8 cellular contexts compared by ENCODE assay signal in the genomic region with DNA sequence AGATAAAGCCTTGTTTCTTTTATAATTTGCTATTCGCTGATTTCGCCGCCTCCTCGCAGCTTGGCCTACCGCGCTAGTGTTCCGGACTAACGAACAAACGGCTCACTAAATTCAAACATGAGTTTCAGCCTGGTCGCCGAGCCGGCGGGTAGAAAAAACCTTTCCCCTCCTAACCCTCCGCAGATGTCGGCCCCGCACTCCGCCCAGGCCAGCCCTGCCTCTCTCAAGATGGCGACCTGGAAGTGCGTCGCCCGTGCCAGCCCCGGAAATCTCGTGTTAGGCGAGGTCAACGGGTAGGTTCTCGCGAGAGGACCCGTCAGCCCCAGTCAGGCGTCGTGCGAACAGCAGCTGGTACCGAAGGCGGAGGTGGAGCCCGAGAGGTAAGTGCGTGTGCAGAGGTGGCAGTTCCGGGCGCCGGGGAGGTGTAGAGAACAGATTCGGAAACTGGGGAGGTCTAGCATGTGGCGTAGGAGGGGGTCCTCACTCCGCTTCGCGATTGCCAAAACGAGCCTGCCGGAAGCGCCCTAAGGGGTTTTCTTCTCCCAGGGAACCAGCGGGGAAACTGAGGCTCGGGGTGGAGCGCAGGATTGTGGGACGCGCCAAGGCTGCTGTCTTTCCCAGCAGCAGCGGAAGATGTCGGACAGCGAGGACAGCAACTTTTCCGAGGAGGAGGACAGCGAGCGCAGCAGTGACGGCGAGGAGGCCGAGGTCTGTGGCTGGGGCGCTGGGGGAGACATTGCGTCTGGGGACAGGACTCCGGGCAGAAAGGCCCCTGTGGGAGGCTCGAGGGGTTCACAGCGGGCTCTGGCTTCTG. TPM values are rescaled to one million over a fixed set of nuclear protein-coding genes. Genes with fewer than 3 reads are reported as not detected.
DNase-seq lines count a peak whose midpoint lies in the region; ATAC-seq and TF ChIP-seq lines count a peak whose summit lies in the region.

A gene (plus strand): TSS at position 325 of the 814 bp plus-strand sequence. CDS start 309 bp downstream, at position 634.

- POLR2A ChIA-PET in SK-N-SH (lab: Yijun Ruan, JAX): interaction anchor here (0.6 to 3.8 kb wide), 5 partner anchors 10 to 1121 kb away, joined by 3 to 39 read pairs (median 3); a partner anchor contains a TSS

- peak within 1 kb of the TSS; percentile 71 to 93 for H3K4me3 ChIP-seq in SK-N-SH (ENCODE audit: low read depth in 2 of 2, low read length in 1 of 2)

- no peak for TF ChIP-seq CTCF in SK-N-SH (IDR thresholded peaks at IDR 0.05)

- peak within 1 kb of the TSS; percentile 77; the same call in 1 of the 2 replicates for H2AFZ ChIP-seq in SK-N-SH (ENCODE audit: low read depth)

- no peak for TF ChIP-seq RAD21 in SK-N-SH (IDR thresholded peaks at IDR 0.05; ENCODE audit: low read length)

- 2% methylated on average over 49 of the region's 65 CpGs for WGBS in SK-N-SH (ENCODE audit: low lambda C conversion rate)

- CTCF ChIA-PET in SK-N-SH (lab: Yijun Ruan, JAX): interaction anchor here (0.6 to 2.0 kb wide), 6 partner anchors 10 to 300 kb away, joined by 3 to 8 read pairs (median 3); a partner anchor contains a TSS

- peaks cover 33% of the 10 kb centered on the region for H3F3A ChIP-seq in SK-N-SH (replicated peaks; ENCODE audit: insufficient read depth)

- H3K9ac ChIP-seq in SK-N-SH: peak within 1 kb of the TSS; percentile 97

- DNase-seq in GM04503 (ENCODE audit: low read depth) (peak; percentile 73), NCI-H1048 (lab: John Stamatoyannopoulos, UW) (peak; percentile 96), SK-N-SH (peak; percentile 96), globus pallidus (ENCODE audit: low spot score) (peak; percentile 94), occipital lobe (lab: John Stamatoyannopoulos, UW) (peak; percentile 95)
- peak; percentile 98 for DNase-seq in activated naive CD4-positive, alpha-beta T cell treated with anti-CD3 and anti-CD28 coated beads, Interleukin-2, amount 50 U/mL, for 16 hours

- TF ChIP-seq EP300 in SK-N-SH (IDR thresholded peaks at IDR 0.05; ENCODE audit: borderline replicate concordance in 1 of 2, low read depth in 1 of 2, low read length in 1 of 2): no peak

- peak; percentile 86 for ATAC-seq in HG02571 (IDR thresholded peaks at IDR 0.05; ENCODE audit: unreplicated experiment)

- H3K9me2 ChIP-seq in SK-N-SH: no peaks in the 10 kb centered on the region

- peak within 1 kb of the TSS; percentile 97 for H3K4me2 ChIP-seq in SK-N-SH

- H3K4me1 ChIP-seq in SK-N-SH (ENCODE audit: control insufficient read depth in 1 of 2, insufficient read depth in 2 of 2, low read depth in 1 of 2, low read length in 1 of 2): peaks cover 4 to 12% of the 10 kb centered on the region in 2 experiments; a peak in 3 of 4 replicates

- H3K79me2 ChIP-seq in SK-N-SH (ENCODE audit: insufficient read depth): peaks cover 70% of the 10 kb centered on the region

- H3K27ac ChIP-seq in SK-N-SH (ENCODE audit: low read depth in 2 of 2, low read length in 1 of 2): peak within 1 kb of the TSS; percentile 83 to 96
- peak within 1 kb of the TSS; percentile 80 for H3K27ac ChIP-seq in temporal lobe (ENCODE audit: low read depth, low read length)

- H3K36me3 ChIP-seq in SK-N-SH (replicated peaks in 1 of 2; ENCODE audit: control insufficient read depth in 1 of 2, insufficient read depth in 2 of 2, low read length in 1 of 2): peaks cover 0 to 14% of the 10 kb centered on the region in 2 experiments

- no peaks in the 10 kb centered on the region for H3K27me3 ChIP-seq in SK-N-SH (ENCODE audit: insufficient read depth)

- H4K20me1 ChIP-seq in SK-N-SH (ENCODE audit: insufficient read depth): peaks cover 29% of the 10 kb centered on the region

- H3K9me3 ChIP-seq in SK-N-SH: no peaks in the 10 kb centered on the region

TF ChIP-seq in SK-N-SH, 30 proteins besides CTCF, POLR2A, EP300 and RAD21 (continues in another document):
- TF ChIP-seq, protein P1, sequence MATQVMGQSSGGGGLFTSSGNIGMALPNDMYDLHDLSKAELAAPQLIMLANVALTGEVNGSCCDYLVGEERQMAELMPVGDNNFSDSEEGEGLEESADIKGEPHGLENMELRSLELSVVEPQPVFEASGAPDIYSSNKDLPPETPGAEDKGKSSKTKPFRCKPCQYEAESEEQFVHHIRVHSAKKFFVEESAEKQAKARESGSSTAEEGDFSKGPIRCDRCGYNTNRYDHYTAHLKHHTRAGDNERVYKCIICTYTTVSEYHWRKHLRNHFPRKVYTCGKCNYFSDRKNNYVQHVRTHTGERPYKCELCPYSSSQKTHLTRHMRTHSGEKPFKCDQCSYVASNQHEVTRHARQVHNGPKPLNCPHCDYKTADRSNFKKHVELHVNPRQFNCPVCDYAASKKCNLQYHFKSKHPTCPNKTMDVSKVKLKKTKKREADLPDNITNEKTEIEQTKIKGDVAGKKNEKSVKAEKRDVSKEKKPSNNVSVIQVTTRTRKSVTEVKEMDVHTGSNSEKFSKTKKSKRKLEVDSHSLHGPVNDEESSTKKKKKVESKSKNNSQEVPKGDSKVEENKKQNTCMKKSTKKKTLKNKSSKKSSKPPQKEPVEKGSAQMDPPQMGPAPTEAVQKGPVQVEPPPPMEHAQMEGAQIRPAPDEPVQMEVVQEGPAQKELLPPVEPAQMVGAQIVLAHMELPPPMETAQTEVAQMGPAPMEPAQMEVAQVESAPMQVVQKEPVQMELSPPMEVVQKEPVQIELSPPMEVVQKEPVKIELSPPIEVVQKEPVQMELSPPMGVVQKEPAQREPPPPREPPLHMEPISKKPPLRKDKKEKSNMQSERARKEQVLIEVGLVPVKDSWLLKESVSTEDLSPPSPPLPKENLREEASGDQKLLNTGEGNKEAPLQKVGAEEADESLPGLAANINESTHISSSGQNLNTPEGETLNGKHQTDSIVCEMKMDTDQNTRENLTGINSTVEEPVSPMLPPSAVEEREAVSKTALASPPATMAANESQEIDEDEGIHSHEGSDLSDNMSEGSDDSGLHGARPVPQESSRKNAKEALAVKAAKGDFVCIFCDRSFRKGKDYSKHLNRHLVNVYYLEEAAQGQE (IDR thresholded peaks at IDR 0.05; ENCODE audit: low read depth, low read length): peak; percentile 48; the same call in 1 of the 2 replicates
- TF ChIP-seq RXRA (IDR thresholded peaks at IDR 0.05; ENCODE audit: borderline replicate concordance, low read depth) (no peak), FOSL2 (IDR thresholded peaks at IDR 0.05; ENCODE audit: borderline replicate concordance, low read depth) (no peak), TEAD4 (IDR thresholded peaks at IDR 0.05; ENCODE audit: borderline replicate concordance, insufficient read depth) (no peak), FOXJ3 (CRISPR knock-in tag; IDR thresholded peaks at IDR 0.05) (peak; percentile 51; the same call in 1 of the 2 replicates), EZH2phosphoT487 (IDR thresholded peaks at IDR 0.05; ENCODE audit: borderline replicate concordance, low read depth) (no peak), MXI1 (IDR thresholded peaks at IDR 0.05; ENCODE audit: low read depth, low read length) (no peak; the same call in none of the 2 replicates), NRF1 (IDR thresholded peaks at IDR 0.05; ENCODE audit: low read depth, low read length) (no peak), GATA2 (CRISPR knock-in tag; IDR thresholded peaks at IDR 0.05) (no peak), MEF2A (IDR thresholded peaks at IDR 0.05; ENCODE audit: borderline replicate concordance, low read depth) (no peak), GABPA (IDR thresholded peaks at IDR 0.05; ENCODE audit: low read depth) (peak; percentile 88), FOXM1 (IDR thresholded peaks at IDR 0.05; ENCODE audit: low read depth) (no peak), SIN3A (IDR thresholded peaks at IDR 0.05; ENCODE audit: borderline replicate concordance, low read depth, low read length) (peak; percentile 99), YY1 (IDR thresholded peaks at IDR 0.05; ENCODE audit: low read depth) (peak; percentile 97), RCOR1 (IDR thresholded peaks at IDR 0.05; ENCODE audit: low read length) (no peak; the same call in 1 of the 2 replicates), SMC3 (IDR thresholded peaks at IDR 0.05; ENCODE audit: low read depth, low read length) (no peak)
- TF ChIP-seq, protein P2, sequence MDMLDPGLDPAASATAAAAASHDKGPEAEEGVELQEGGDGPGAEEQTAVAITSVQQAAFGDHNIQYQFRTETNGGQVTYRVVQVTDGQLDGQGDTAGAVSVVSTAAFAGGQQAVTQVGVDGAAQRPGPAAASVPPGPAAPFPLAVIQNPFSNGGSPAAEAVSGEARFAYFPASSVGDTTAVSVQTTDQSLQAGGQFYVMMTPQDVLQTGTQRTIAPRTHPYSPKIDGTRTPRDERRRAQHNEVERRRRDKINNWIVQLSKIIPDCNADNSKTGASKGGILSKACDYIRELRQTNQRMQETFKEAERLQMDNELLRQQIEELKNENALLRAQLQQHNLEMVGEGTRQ (IDR thresholded peaks at IDR 0.05; ENCODE audit: borderline replicate concordance, low read depth, low read length): no peak
- TF ChIP-seq, protein P3, sequence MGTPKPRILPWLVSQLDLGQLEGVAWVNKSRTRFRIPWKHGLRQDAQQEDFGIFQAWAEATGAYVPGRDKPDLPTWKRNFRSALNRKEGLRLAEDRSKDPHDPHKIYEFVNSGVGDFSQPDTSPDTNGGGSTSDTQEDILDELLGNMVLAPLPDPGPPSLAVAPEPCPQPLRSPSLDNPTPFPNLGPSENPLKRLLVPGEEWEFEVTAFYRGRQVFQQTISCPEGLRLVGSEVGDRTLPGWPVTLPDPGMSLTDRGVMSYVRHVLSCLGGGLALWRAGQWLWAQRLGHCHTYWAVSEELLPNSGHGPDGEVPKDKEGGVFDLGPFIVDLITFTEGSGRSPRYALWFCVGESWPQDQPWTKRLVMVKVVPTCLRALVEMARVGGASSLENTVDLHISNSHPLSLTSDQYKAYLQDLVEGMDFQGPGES (IDR thresholded peaks at IDR 0.05; ENCODE audit: low read depth, low read length): no peak
- TF ChIP-seq, protein P4, sequence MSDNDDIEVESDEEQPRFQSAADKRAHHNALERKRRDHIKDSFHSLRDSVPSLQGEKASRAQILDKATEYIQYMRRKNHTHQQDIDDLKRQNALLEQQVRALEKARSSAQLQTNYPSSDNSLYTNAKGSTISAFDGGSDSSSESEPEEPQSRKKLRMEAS (IDR thresholded peaks at IDR 0.05; ENCODE audit: low read depth): peak; percentile 95
- TF ChIP-seq, protein P5, sequence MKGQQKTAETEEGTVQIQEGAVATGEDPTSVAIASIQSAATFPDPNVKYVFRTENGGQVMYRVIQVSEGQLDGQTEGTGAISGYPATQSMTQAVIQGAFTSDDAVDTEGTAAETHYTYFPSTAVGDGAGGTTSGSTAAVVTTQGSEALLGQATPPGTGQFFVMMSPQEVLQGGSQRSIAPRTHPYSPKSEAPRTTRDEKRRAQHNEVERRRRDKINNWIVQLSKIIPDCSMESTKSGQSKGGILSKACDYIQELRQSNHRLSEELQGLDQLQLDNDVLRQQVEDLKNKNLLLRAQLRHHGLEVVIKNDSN (IDR thresholded peaks at IDR 0.05; ENCODE audit: borderline replicate concordance, low read depth): no peak; the same call in 1 of the 2 replicates

RNA-seq across cellular contexts. Expression of the gene that starts here (rescaled TPM):
- polyA plus RNA-seq in SK-N-SH (2012; rRNA removed): 115 and 137 TPM in 2 replicates
- polyA plus RNA-seq in SK-N-SH (2012; cell fraction: cytosol; rRNA removed): 78.5 and 93.1 TPM in 2 replicates
- polyA plus RNA-seq in SK-N-SH (2012; cell fraction: nucleus; rRNA removed): 474 and 528 TPM in 2 replicates
- total RNA-seq in occipital lobe (47.9 TPM), temporal lobe (54.3 TPM)

Comparison
In these comparisons a context has a peak if more than half of its experiments do, and no peak if none do; other contexts are left out.
1. Peak in every context shown above with its lines: DNase-seq, ATAC-seq, H3K4me3 ChIP-seq and H3K27ac ChIP-seq.